12 cellular contexts compared by ENCODE assay signal in the genomic region with DNA sequence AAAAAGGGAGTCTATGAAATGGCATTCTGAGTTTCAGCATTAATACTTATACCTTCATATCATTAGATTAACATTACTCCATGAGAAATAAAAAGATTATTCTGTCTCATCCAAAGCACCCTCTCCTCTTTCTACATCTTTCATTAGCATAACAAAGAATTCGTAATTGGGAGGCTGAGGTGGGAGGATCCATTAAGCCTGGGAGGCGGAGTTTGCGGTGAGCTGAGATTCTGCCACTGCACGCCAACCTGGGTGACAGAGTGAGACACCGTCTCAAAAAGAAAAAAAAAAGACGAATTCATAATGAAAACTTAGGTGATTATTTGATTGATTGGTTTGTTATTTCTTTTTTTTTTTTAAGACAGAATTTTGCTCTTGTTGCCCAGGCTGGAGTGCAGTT. TPM values are rescaled to one million over a fixed set of nuclear protein-coding genes. Genes with fewer than 3 reads are reported as not detected.
DNase-seq lines count a peak whose midpoint lies in the region; ATAC-seq and TF ChIP-seq lines count a peak whose summit lies in the region.
"Had no signal": no experiment of that assay in that cellular context is flagged by ENCODE, and none has a peak within 500 bp of the region (broad histone marks: within the 10 kb centered on the region; RNA-seq: fewer than 3 reads in every experiment).

No MANE protein-coding gene starts in this region.

- no peaks in the 10 kb centered on the region for H3F3A ChIP-seq in PC-3 (ENCODE audit: low read length, unreplicated experiment)

- peaks cover 34% of the 10 kb centered on the region for H3K4me1 Mint-ChIP-seq in activated CD8-positive, alpha-beta T cell treated with anti-CD3 and anti-CD28 coated beads, Interleukin-2, amount 10 ng/mL, durations not matched to agents 7 days and 5 days (ENCODE audit: low read depth)
- peaks cover 16% of the 10 kb centered on the region for H3K4me1 Mint-ChIP-seq in activated CD8-positive, alpha-beta T cell treated with anti-CD3 and anti-CD28 coated beads for 36 hours (ENCODE audit: low read depth)
- H3K4me1 Mint-ChIP-seq in effector memory CD8-positive, alpha-beta T cell (ENCODE audit: low read depth in 2 of 2): peaks cover 9 to 33% of the 10 kb centered on the region in 2 donors

- H4K20me1 ChIP-seq in PC-3 (ENCODE audit: low read length): peaks cover 20% of the 10 kb centered on the region

- no peak for ATAC-seq in activated CD8-positive, alpha-beta T cell treated with anti-CD3 and anti-CD28 coated beads, Interleukin-2, amount 10 ng/mL, durations not matched to agents 7 days and 5 days
- ATAC-seq in activated CD8-positive, alpha-beta T cell treated with anti-CD3 and anti-CD28 coated beads for 36 hours: no peak
- no peak for ATAC-seq in PC-3
- ATAC-seq in effector memory CD8-positive, alpha-beta T cell (replicated peaks): no peak
- ATAC-seq: foreskin keratinocyte had no signal

- peak overlapping the region; percentile 95 for H3K4me2 ChIP-seq in PC-3 (ENCODE audit: low read length)

- H3K79me2 ChIP-seq in PC-3 (ENCODE audit: low read length): peaks cover 28% of the 10 kb centered on the region

- H2AFZ ChIP-seq in PC-3 (ENCODE audit: low read length): peak overlapping the region; percentile 74; the same call in 1 of the 2 replicates

- H3K9me3 ChIP-seq in PC-3 (ENCODE audit: low read length): no peaks in the 10 kb centered on the region
- no peaks in the 10 kb centered on the region for H3K9me3 ChIP-seq in sigmoid colon

- TF ChIP-seq EP300 in sigmoid colon (IDR thresholded peaks at IDR 0.05): no peak

- no peak for TF ChIP-seq CTCF in activated CD8-positive, alpha-beta T cell treated with anti-CD3 and anti-CD28 coated beads for 36 hours (IDR thresholded peaks at IDR 0.05)
- TF ChIP-seq CTCF in PC-3 (conservative IDR thresholded peaks at IDR 0.05; ENCODE audit: low read depth, low read length) (no peak), sigmoid colon (IDR thresholded peaks at IDR 0.05) (no peak)

- CTCF ChIA-PET in activated CD8-positive, alpha-beta T cell treated with anti-CD3 and anti-CD28 coated beads, Interleukin-2, amount 10 ng/mL, durations not matched to agents 7 days and 5 days (lab: Charles Lee): interaction anchor here (0.8 to 7.8 kb wide), 17 partner anchors 10 to 330 kb away, joined by 3 to 85 read pairs (median 7); a partner anchor contains a TSS
- CTCF ChIA-PET in activated CD8-positive, alpha-beta T cell treated with anti-CD3 and anti-CD28 coated beads for 36 hours (lab: Charles Lee): interaction anchor here (0.9 to 4.4 kb wide), 9 partner anchors 23 to 154 kb away, joined by 3 to 30 read pairs (median 6); a partner anchor contains a TSS
- CTCF ChIA-PET in PC-3 (lab: Charles Lee): no interaction called here

- no peaks in the 10 kb centered on the region for H3K9me3 Mint-ChIP-seq in activated CD8-positive, alpha-beta T cell treated with anti-CD3 and anti-CD28 coated beads, Interleukin-2, amount 10 ng/mL, durations not matched to agents 7 days and 5 days (ENCODE audit: insufficient read depth)
- no peaks in the 10 kb centered on the region for H3K9me3 Mint-ChIP-seq in activated CD8-positive, alpha-beta T cell treated with anti-CD3 and anti-CD28 coated beads for 36 hours
- no peaks in the 10 kb centered on the region for H3K9me3 Mint-ChIP-seq in effector memory CD8-positive, alpha-beta T cell

- BruUV-seq in PC-3 (replicated peaks; lab: Mats Ljungman, UMichigan): no TSS peak

- H3K4me1 ChIP-seq in PC-3 (ENCODE audit: insufficient read depth, low read length) (peaks cover 13% of the 10 kb centered on the region), sigmoid colon (peaks cover 0 to 20% (median 13%) of the 10 kb centered on the region in 4 donors)

- H3K27ac Mint-ChIP-seq in activated CD8-positive, alpha-beta T cell treated with anti-CD3 and anti-CD28 coated beads, Interleukin-2, amount 10 ng/mL, durations not matched to agents 7 days and 5 days: no peak overlapping the region
- no peak overlapping the region for H3K27ac Mint-ChIP-seq in activated CD8-positive, alpha-beta T cell treated with anti-CD3 and anti-CD28 coated beads for 36 hours
- H3K27ac Mint-ChIP-seq in effector memory CD8-positive, alpha-beta T cell: peak overlapping the region; percentile 98 to 99

- H3K36me3 Mint-ChIP-seq in activated CD8-positive, alpha-beta T cell treated with anti-CD3 and anti-CD28 coated beads, Interleukin-2, amount 10 ng/mL, durations not matched to agents 7 days and 5 days (ENCODE audit: low read depth): peaks cover 2% of the 10 kb centered on the region
- peaks cover 2% of the 10 kb centered on the region for H3K36me3 Mint-ChIP-seq in activated CD8-positive, alpha-beta T cell treated with anti-CD3 and anti-CD28 coated beads for 36 hours (ENCODE audit: low read depth)
- peaks cover 36% of the 10 kb centered on the region for H3K36me3 Mint-ChIP-seq in effector memory CD8-positive, alpha-beta T cell (ENCODE audit: insufficient read depth)
- H3K36me3 Mint-ChIP-seq: CD14-positive monocyte had no signal

- POLR2A ChIA-PET in activated CD8-positive, alpha-beta T cell treated with anti-CD3 and anti-CD28 coated beads, Interleukin-2, amount 10 ng/mL, durations not matched to agents 7 days and 5 days (lab: Charles Lee): interaction anchor here (1.4 kb wide), 1 partner anchor 34 kb away, joined by 3 read pairs; no protein-coding TSS in a partner anchor
- POLR2A ChIA-PET in activated CD8-positive, alpha-beta T cell treated with anti-CD3 and anti-CD28 coated beads for 36 hours (lab: Charles Lee): interaction anchor here (0.5 to 1.1 kb wide), 2 partner anchors 9 to 24 kb away, joined by 3 to 4 read pairs; no protein-coding TSS in a partner anchor
- POLR2A ChIA-PET in PC-3 (lab: Charles Lee; ENCODE audit: unreplicated experiment): no interaction called here

- H3K9me2 ChIP-seq in PC-3 (replicated peaks; ENCODE audit: low read length): no peaks in the 10 kb centered on the region

- no peaks in the 10 kb centered on the region for H3K27me3 ChIP-seq in PC-3 (ENCODE audit: low read length)
- H3K27me3 ChIP-seq in sigmoid colon: no peaks in the 10 kb centered on the region
- H3K27me3 ChIP-seq: foreskin keratinocyte had no signal

- H3K4me3 ChIP-seq in PC-3 (ENCODE audit: low read length): peak overlapping the region; percentile 82; the same call in 1 of the 2 replicates
- H3K4me3 ChIP-seq in sigmoid colon: no peak overlapping the region

- DNase-seq in activated CD8-positive, alpha-beta T cell treated with anti-CD3 and anti-CD28 coated beads, Interleukin-2, amount 10 ng/mL, durations not matched to agents 7 days and 5 days: no peak
- no peak for DNase-seq in activated CD8-positive, alpha-beta T cell treated with anti-CD3 and anti-CD28 coated beads for 36 hours
- DNase-seq in PC-3: no peak
- no peak for DNase-seq in effector memory CD8-positive, alpha-beta T cell
- DNase-seq in sigmoid colon: no peak
- no peak for DNase-seq in stimulated activated CD8-positive, alpha-beta memory T cell treated with anti-CD3 and anti-CD28 coated beads, Interleukin-4, amount 100 ng/mL, for 48 hours
- DNase-seq in NCI-H2196 treated with DMSO at 0.1 percent for 48 hours (lab: John Stamatoyannopoulos, UW; ENCODE audit: unreplicated experiment): no peak
- no peak for DNase-seq in NCI-H510A treated with DMSO at 0.1 percent for 48 hours (lab: John Stamatoyannopoulos, UW)
- DNase-seq: foreskin keratinocyte, GOT3, WERI-Rb-1 had no signal

- H3K27me3 Mint-ChIP-seq in activated CD8-positive, alpha-beta T cell treated with anti-CD3 and anti-CD28 coated beads, Interleukin-2, amount 10 ng/mL, durations not matched to agents 7 days and 5 days (ENCODE audit: low read depth): no peaks in the 10 kb centered on the region
- H3K27me3 Mint-ChIP-seq in activated CD8-positive, alpha-beta T cell treated with anti-CD3 and anti-CD28 coated beads for 36 hours: no peaks in the 10 kb centered on the region
- no peaks in the 10 kb centered on the region for H3K27me3 Mint-ChIP-seq in effector memory CD8-positive, alpha-beta T cell

- peak overlapping the region; percentile 93 for H3K9ac ChIP-seq in PC-3 (ENCODE audit: low read length)

- H3K36me3 ChIP-seq in PC-3 (ENCODE audit: low read depth, low read length) (no peaks in the 10 kb centered on the region), sigmoid colon (no peaks in the 10 kb centered on the region)

- TF ChIP-seq POLR2A in sigmoid colon (IDR thresholded peaks at IDR 0.05): no peak

- peak overlapping the region; percentile 54 for H3K27ac ChIP-seq in PC-3 (ENCODE audit: low read length)
- H3K27ac ChIP-seq in sigmoid colon: peak overlapping the region in 3 of 4 donors; percentile 97 to 100 (median 100)
- H3K27ac ChIP-seq: WERI-Rb-1 had no signal

- WGBS in sigmoid colon, 2 donors: 88 to 92% methylated on average over 6 of the region's 6 CpGs

- intact Hi-C loops in activated CD8-positive, alpha-beta T cell treated with anti-CD3 and anti-CD28 coated beads for 36 hours (cut with micrococcal nuclease): loop anchor here (5.0 kb wide), 3 partner anchors 45 to 100 kb away; a partner anchor contains a TSS
- intact Hi-C loops in PC-3 (cut with micrococcal nuclease) (no loop called here), sigmoid colon (cut with DNase I) (loop anchor here (10.0 kb wide), 1 partner anchor 367 kb away; a partner anchor contains a TSS)

- peak overlapping the region; percentile 86 for H3K4me3 Mint-ChIP-seq in activated CD8-positive, alpha-beta T cell treated with anti-CD3 and anti-CD28 coated beads, Interleukin-2, amount 10 ng/mL, durations not matched to agents 7 days and 5 days
- no peak overlapping the region for H3K4me3 Mint-ChIP-seq in activated CD8-positive, alpha-beta T cell treated with anti-CD3 and anti-CD28 coated beads for 36 hours
- peak overlapping the region; percentile 81 to 92 for H3K4me3 Mint-ChIP-seq in effector memory CD8-positive, alpha-beta T cell

RNA-seq across cellular contexts. Expression of a gene that starts 1.8 kb away (rescaled TPM):
- 10 to 100 TPM; 38.2 to 39.5 TPM for total RNA-seq in activated CD8-positive, alpha-beta T cell treated with anti-CD3 and anti-CD28 coated beads, Interleukin-2, amount 10 ng/mL, durations not matched to agents 7 days and 5 days
- total RNA-seq in activated CD8-positive, alpha-beta T cell treated with anti-CD3 and anti-CD28 coated beads for 36 hours: 10 to 100 TPM; 28.4 to 29.0 TPM
- total RNA-seq in PC-3 (2014; rRNA removed): 20.7 and 23.9 TPM in 2 replicates
- 100 to 1,000 TPM in 1 of 4 donors, 10 to 100 TPM in 3; 63.2 to 117 (median 82.0) TPM for total RNA-seq in sigmoid colon
- polyA plus RNA-seq in sigmoid colon: 1 to 10 TPM; 4.6 to 9.6 (median 9.4) TPM

Comparison
In these comparisons a context has a peak if more than half of its experiments do, and no peak if none do; other contexts are left out.
1. H3K27ac Mint-ChIP-seq: peak in effector memory CD8-positive, alpha-beta T cell (2 of 2); none in activated CD8-positive, alpha-beta T cell treated with anti-CD3 and anti-CD28 coated beads, Interleukin-2, amount 10 ng/mL, durations not matched to agents 7 days and 5 days (single experiment) and activated CD8-positive, alpha-beta T cell treated with anti-CD3 and anti-CD28 coated beads for 36 hours (single experiment).